8 cellular contexts compared by ENCODE assay signal in genomic region chr20:10511507-10512231, GRCh38.
DNase-seq lines count a peak whose midpoint lies in the region; ATAC-seq and TF ChIP-seq lines count a peak whose summit lies in the region.

No MANE protein-coding gene starts in this region.

- H3K27ac ChIP-seq in sigmoid colon: peak overlapping the region; percentile 57 to 87 (median 82)

- no peak for TF ChIP-seq CTCF in sigmoid colon (IDR thresholded peaks at IDR 0.05)

- no peaks in the 10 kb centered on the region for H3K9me3 ChIP-seq in adipocyte (ENCODE audit: control insufficient read depth, low read length)
- H3K9me3 ChIP-seq in sigmoid colon: no peaks in the 10 kb centered on the region

- peak; percentile 40 to 91 (median 58) for TF ChIP-seq EP300 in sigmoid colon (IDR thresholded peaks at IDR 0.05)

- H3K36me3 Mint-ChIP-seq in IgD-negative memory B cell: peaks cover 4% of the 10 kb centered on the region

- no peaks in the 10 kb centered on the region for H3K27me3 Mint-ChIP-seq in IgD-negative memory B cell

- ATAC-seq in GM21737 (IDR thresholded peaks at IDR 0.05; ENCODE audit: unreplicated experiment) (peak; percentile 94), left ventricle myocardium superior (peak; percentile 94)

- H3K27me3 ChIP-seq in adipocyte (replicated peaks; ENCODE audit: control insufficient read depth, insufficient read depth, low read length): no peaks in the 10 kb centered on the region
- no peaks in the 10 kb centered on the region for H3K27me3 ChIP-seq in sigmoid colon

- H3K4me3 ChIP-seq in adipocyte (ENCODE audit: low read length): peak overlapping the region; percentile 48
- H3K4me3 ChIP-seq in sigmoid colon: peak overlapping the region in 1 of 4 donors; percentile 9

- 22 to 38% methylated on average over 5 of the region's 5 CpGs for WGBS in sigmoid colon, 2 donors

- no peaks in the 10 kb centered on the region for H3K36me3 ChIP-seq in adipocyte (ENCODE audit: control insufficient read depth, insufficient read depth, low read length, severe bottlenecking)
- no peaks in the 10 kb centered on the region for H3K36me3 ChIP-seq in sigmoid colon

- H3K27ac Mint-ChIP-seq in IgD-negative memory B cell: peak overlapping the region in 2 of 3 donors; percentile 49 to 65

- DNase-seq in ELR (ENCODE audit: low read depth): peak; percentile 95
- DNase-seq in SKM-1 treated with dmso at 0.1 percent for 144 hours (lab: John Stamatoyannopoulos, UW; ENCODE audit: unreplicated experiment): peak; percentile 67
- DNase-seq in adipocyte (ENCODE audit: low read depth): peak; percentile 94
- DNase-seq in left ventricle myocardium superior: peak; percentile 75
- peak; percentile 96 for DNase-seq in sigmoid colon
- no peak for DNase-seq in cerebellar nuclear complex (lab: John Stamatoyannopoulos, UW)

- intact Hi-C loops in left ventricle myocardium superior (cut with micrococcal nuclease): no loop called here
- intact Hi-C loops in sigmoid colon (cut with DNase I): no loop called here

- H3K4me1 Mint-ChIP-seq in IgD-negative memory B cell: peaks cover 7 to 13% (median 11%) of the 10 kb centered on the region in 3 donors

- peaks cover 62% of the 10 kb centered on the region for H3K4me1 ChIP-seq in adipocyte (ENCODE audit: control insufficient read depth, insufficient read depth, low read length)
- peaks cover 0 to 62% (median 54%) of the 10 kb centered on the region in 4 donors for H3K4me1 ChIP-seq in sigmoid colon

- no peaks in the 10 kb centered on the region for H3K9me3 Mint-ChIP-seq in IgD-negative memory B cell

- H3K4me3 Mint-ChIP-seq in IgD-negative memory B cell: no peak overlapping the region

- no peak for TF ChIP-seq POLR2A in sigmoid colon (IDR thresholded peaks at IDR 0.05)

- peak overlapping the region; percentile 60 for H3K9ac ChIP-seq in adipocyte (ENCODE audit: low read length)

Comparison
In these comparisons a context has a peak if more than half of its experiments do, and no peak if none do; other contexts are left out.
1. DNase-seq: peak in ELR (single experiment), SKM-1 treated with dmso at 0.1 percent for 144 hours (single experiment), adipocyte (single experiment), left ventricle myocardium superior (single experiment) and sigmoid colon (single experiment); none in cerebellar nuclear complex (0 of 2).